25 cellular contexts compared by ENCODE assay signal in the genomic region with DNA sequence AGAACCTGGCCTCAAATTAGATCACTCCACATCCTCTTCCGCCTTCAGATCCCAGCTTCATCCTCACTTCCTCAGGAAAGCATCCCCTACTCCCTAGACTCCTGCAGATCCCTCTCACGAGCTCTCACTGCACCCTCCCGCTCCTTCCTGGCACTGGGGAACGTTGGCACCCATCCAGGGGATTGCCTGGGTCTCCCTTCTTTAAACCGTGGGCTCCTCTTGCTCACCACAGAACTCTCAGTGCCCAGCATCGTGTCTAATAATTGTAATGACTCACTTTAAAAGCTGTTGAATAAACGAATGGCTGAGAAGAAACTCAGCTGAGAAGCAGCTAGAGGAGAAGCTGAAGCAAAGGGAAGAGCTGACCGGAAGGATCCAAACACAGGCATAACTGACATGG. TPM values are rescaled to one million over a fixed set of nuclear protein-coding genes. Genes with fewer than 3 reads are reported as not detected.
A peak's percentile ranks its signal among the peaks of the same experiment; 100 is the strongest.
DNase-seq lines count a peak whose midpoint lies in the region; ATAC-seq, FAIRE-seq and TF ChIP-seq lines count a peak whose summit lies in the region.
"Had no signal": no experiment of that assay in that cellular context is flagged by ENCODE, and none has a peak within 500 bp of the region (broad histone marks: within the 10 kb centered on the region; RNA-seq: fewer than 3 reads in every experiment).

No MANE protein-coding gene starts in this region.

- FAIRE-seq in kidney (lab: Jason Lieb, UNC): no peak
- FAIRE-seq: endometrium had no signal

- TF ChIP-seq EP300 in gastroesophageal sphincter (IDR thresholded peaks at IDR 0.05): no peak

- no peaks in the 10 kb centered on the region for H3K9me3 ChIP-seq in CD4-positive, CD25-positive, alpha-beta regulatory T cell (ENCODE audit: control insufficient read depth in 2 of 2, low read length in 2 of 2)
- H3K9me3 ChIP-seq in T-helper 17 cell (ENCODE audit: control insufficient read depth, low read length, poor library complexity, severe bottlenecking) (no peaks in the 10 kb centered on the region), kidney (ENCODE audit: control insufficient read depth in 1 of 2, low read length in 2 of 2) (no peaks in the 10 kb centered on the region), gastroesophageal sphincter (no peaks in the 10 kb centered on the region)

- TF ChIP-seq CTCF in kidney (IDR thresholded peaks at IDR 0.05; ENCODE audit: borderline replicate concordance, extremely low read depth, insufficient read depth): no peak
- TF ChIP-seq CTCF in gastroesophageal sphincter (IDR thresholded peaks at IDR 0.05): no peak

- H3K4me3 ChIP-seq in CD4-positive, CD25-positive, alpha-beta regulatory T cell (ENCODE audit: low read depth, low read length): peak overlapping the region; percentile 7
- H3K4me3 ChIP-seq in kidney (ENCODE audit: low read length in 2 of 2) (no peak overlapping the region), gastroesophageal sphincter (no peak overlapping the region)
- H3K4me3 ChIP-seq: GM23248, SK-N-MC, smooth muscle cell had no signal

- peaks cover 26 to 81% (median 50%) of the 10 kb centered on the region in 4 donors for H3K4me1 Mint-ChIP-seq in CD4-positive, CD25-positive, alpha-beta regulatory T cell
- H3K4me1 Mint-ChIP-seq in T-helper 17 cell: peaks cover 47% of the 10 kb centered on the region

- intact Hi-C loops in kidney (cut with DNase I): no loop called here

- no peaks in the 10 kb centered on the region for H3K27me3 ChIP-seq in CD4-positive, CD25-positive, alpha-beta regulatory T cell (ENCODE audit: control insufficient read depth, insufficient read depth, low read length)
- H3K27me3 ChIP-seq in gastroesophageal sphincter: no peaks in the 10 kb centered on the region

- DNase-seq in activated CD4-positive, CD25-positive, alpha-beta regulatory T cell (lab: John Stamatoyannopoulos, UW): no peak
- no peak for DNase-seq in CD4-positive, CD25-positive, alpha-beta regulatory T cell
- DNase-seq in T-helper 17 cell (no peak), kidney (peak; percentile 36), activated gamma-delta T cell (lab: John Stamatoyannopoulos, UW) (no peak), AML-193 (lab: John Stamatoyannopoulos, UW) (no peak)
- DNase-seq: activated CD4-positive, alpha-beta T cell treated with anti-CD3 and anti-CD28 coated beads, Interleukin-2, amount 50 U/mL, for 48 hours; amygdala; Calu3; cortex of kidney; NCI-H1105 treated with DMSO at 0.1 percent for 48 hours; NCI-H2107; nucleus accumbens; stimulated activated CD4-positive, alpha-beta T cell treated with anti-CD3 and anti-CD28 coated beads, Interleukin-4, amount 100 ng/mL, for 1 hour; trophoblast cell had no signal

- no peaks in the 10 kb centered on the region for H3K27me3 Mint-ChIP-seq in CD4-positive, CD25-positive, alpha-beta regulatory T cell
- H3K27me3 Mint-ChIP-seq in T-helper 17 cell: no peaks in the 10 kb centered on the region

- H3K27ac ChIP-seq in CD4-positive, CD25-positive, alpha-beta regulatory T cell (ENCODE audit: insufficient read depth, low read length, poor library complexity, severe bottlenecking): peak overlapping the region; percentile 65
- H3K27ac ChIP-seq in kidney (ENCODE audit: low read depth in 2 of 2, low read length in 2 of 2): no peak overlapping the region
- peak overlapping the region in 1 of 4 donors; percentile 38 for H3K27ac ChIP-seq in gastroesophageal sphincter
- H3K27ac ChIP-seq: 22Rv1, GM23248, RWPE1, SK-N-MC had no signal

- H3K4me1 ChIP-seq in CD4-positive, CD25-positive, alpha-beta regulatory T cell (ENCODE audit: control insufficient read depth, insufficient read depth, low read length, poor library complexity, severe bottlenecking): peaks cover 70% of the 10 kb centered on the region
- H3K4me1 ChIP-seq in kidney (ENCODE audit: control insufficient read depth in 1 of 2, insufficient read depth in 1 of 2, low read depth in 1 of 2, low read length in 2 of 2) (peaks cover 3 to 8% of the 10 kb centered on the region in 2 donors), gastroesophageal sphincter (peaks cover 0 to 13% (median 0%) of the 10 kb centered on the region in 3 donors)

- TF ChIP-seq POLR2A in gastroesophageal sphincter (IDR thresholded peaks at IDR 0.05): no peak

- H3K4me3 Mint-ChIP-seq in CD4-positive, CD25-positive, alpha-beta regulatory T cell: peak overlapping the region in 3 of 4 donors; percentile 39 to 63 (median 50)
- H3K4me3 Mint-ChIP-seq in T-helper 17 cell: peak overlapping the region; percentile 76

- H3K9me3 Mint-ChIP-seq in CD4-positive, CD25-positive, alpha-beta regulatory T cell: no peaks in the 10 kb centered on the region

- WGBS in gastroesophageal sphincter (ENCODE audit: low coverage in 1 of 2), 2 donors: 36 to 51% methylated on average over 4 to 6 of the region's 8 CpGs

- ATAC-seq in activated CD4-positive, CD25-positive, alpha-beta regulatory T cell treated with anti-CD3 and anti-CD28 coated beads, Interleukin-2, amount 50 U/mL, for 24 hours: peak; percentile 37 to 46
- no peak for ATAC-seq in CD4-positive, CD25-positive, alpha-beta regulatory T cell (ENCODE audit: low read depth in 2 of 2)
- ATAC-seq in T-helper 17 cell (no peak), gastroesophageal sphincter (no peak)

- peaks cover 73% of the 10 kb centered on the region for H3K36me3 ChIP-seq in CD4-positive, CD25-positive, alpha-beta regulatory T cell (ENCODE audit: control insufficient read depth, insufficient read depth, low read length)
- H3K36me3 ChIP-seq in kidney (ENCODE audit: control insufficient read depth in 1 of 2, insufficient read depth in 2 of 2, low read length in 2 of 2): peaks cover 0 to 2% of the 10 kb centered on the region in 2 donors
- no peaks in the 10 kb centered on the region for H3K36me3 ChIP-seq in gastroesophageal sphincter

- H3K36me3 Mint-ChIP-seq in CD4-positive, CD25-positive, alpha-beta regulatory T cell: peaks cover 46% of the 10 kb centered on the region
- peaks cover 18% of the 10 kb centered on the region for H3K36me3 Mint-ChIP-seq in T-helper 17 cell (ENCODE audit: low read depth)

- peak overlapping the region; percentile 88 to 93 (median 89) for H3K27ac Mint-ChIP-seq in CD4-positive, CD25-positive, alpha-beta regulatory T cell
- H3K27ac Mint-ChIP-seq in T-helper 17 cell: peak overlapping the region; percentile 95

- H3K9ac ChIP-seq in kidney (ENCODE audit: low read length in 2 of 2): no peak overlapping the region
- H3K9ac ChIP-seq: GM23248 had no signal

RNA-seq across cellular contexts. Expression of a gene that starts 20.4 kb away (rescaled TPM):
- total RNA-seq in CD4-positive, CD25-positive, alpha-beta regulatory T cell: 251 TPM
- polyA plus RNA-seq in CD4-positive, CD25-positive, alpha-beta regulatory T cell: 10 to 100 TPM in 1 of 4 donors, 1 to 10 TPM in 3; 7.1 to 10.3 (median 8.7) TPM
- total RNA-seq in T-helper 17 cell (100 to 1,000 TPM; 219 to 248 TPM), kidney (3.7 TPM), gastroesophageal sphincter (1 to 10 TPM in 2 of 4 donors, under 1 TPM in 2; 0.78 to 1.9 (median 1.1) TPM)
- polyA plus RNA-seq in kidney (ENCODE audit: insufficient read depth, low read depth, low replicate concordance): 0.82 TPM
- total RNA-seq: kidney epithelial cell, lung microvascular endothelial cell, smooth muscle cell had no signal
- polyA plus RNA-seq: GM23248, smooth muscle cell had no signal

Comparison
In these comparisons a context has a peak if more than half of its experiments do, and no peak if none do; other contexts are left out.
1. ATAC-seq: peak in activated CD4-positive, CD25-positive, alpha-beta regulatory T cell treated with anti-CD3 and anti-CD28 coated beads, Interleukin-2, amount 50 U/mL, for 24 hours (2 of 2); none in CD4-positive, CD25-positive, alpha-beta regulatory T cell (0 of 2), T-helper 17 cell (single experiment) and gastroesophageal sphincter (single experiment).
2. RNA of a gene that starts 20.4 kb away (total RNA-seq): 251 TPM in CD4-positive, CD25-positive, alpha-beta regulatory T cell (single experiment) and 219 to 248 TPM in T-helper 17 cell; 3.7 TPM in kidney (single experiment) and 0.78 to 1.9 TPM in gastroesophageal sphincter; every median in the first group is over 10 times any median in the second.